19 cellular contexts compared by ENCODE assay signal in the genomic region with DNA sequence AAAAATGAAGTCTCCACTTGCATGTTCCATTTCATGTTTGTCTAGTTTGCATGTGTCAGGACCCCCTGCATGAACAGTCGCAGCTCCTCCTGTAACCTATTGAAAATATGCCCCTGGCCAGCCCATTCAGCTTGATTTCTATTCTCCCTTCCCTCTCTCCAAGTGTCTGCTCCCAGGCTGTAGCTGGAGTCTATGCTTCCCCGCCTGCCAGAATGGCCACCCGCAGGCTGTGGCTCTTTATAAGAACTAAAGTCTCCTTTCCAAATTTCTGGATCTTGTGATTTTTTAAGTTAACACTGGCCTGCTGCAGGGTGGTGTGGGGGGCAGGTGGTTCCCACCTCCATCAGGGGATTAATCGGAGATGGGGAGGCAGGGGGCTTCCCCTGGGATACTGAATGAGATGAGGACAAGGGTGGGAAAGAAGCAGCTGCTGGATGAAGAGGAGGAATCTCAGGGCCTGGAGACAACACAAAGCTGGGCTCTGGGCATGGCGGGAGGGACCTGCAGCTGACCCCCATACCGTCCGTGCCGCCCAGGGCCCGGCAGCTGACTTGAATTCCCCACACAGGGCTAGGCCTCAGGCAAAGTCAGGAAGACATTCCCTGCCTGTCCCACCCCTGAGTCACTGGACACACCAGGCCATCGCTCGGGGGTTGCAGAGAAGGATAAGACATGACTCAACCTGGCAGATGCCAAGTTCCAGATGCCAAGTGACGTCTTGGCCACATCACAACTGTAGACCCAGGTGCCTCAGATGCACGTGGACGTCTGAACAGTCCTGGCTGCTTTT.
DNase-seq lines count a peak whose midpoint lies in the region; ATAC-seq and TF ChIP-seq lines count a peak whose summit lies in the region.
"Had no signal": no experiment of that assay in that cellular context is flagged by ENCODE, and none has a peak within 500 bp of the region (broad histone marks: within the 10 kb centered on the region; RNA-seq: fewer than 3 reads in every experiment).

No MANE protein-coding gene starts in this region.

- H3K23ac ChIP-seq in IMR-90 (ENCODE audit: low read depth, low read length) = no peak overlapping the region

- H3K9me3 Mint-ChIP-seq in activated naive CD4-positive, alpha-beta T cell treated with anti-CD3 and anti-CD28 coated beads, Interleukin-2, amount 10 ng/mL, durations not matched to agents 7 days and 5 days = no peaks in the 10 kb centered on the region
- no peaks in the 10 kb centered on the region for H3K9me3 Mint-ChIP-seq in effector memory CD8-positive, alpha-beta T cell
- H3K9me3 Mint-ChIP-seq: activated T-cell treated with anti-CD3 and anti-CD28 coated beads, Interleukin-2, amount 50 U/mL, for 72 hours had no signal

- H2BK120ac ChIP-seq in IMR-90 (ENCODE audit: low read depth, low read length) = no peak overlapping the region

- dilution Hi-C loops in IMR-90 (cut with HindIII; ENCODE audit: low sequenced_read_pairs, unreplicated experiment) = no loop called here

- intact Hi-C loops in IMR-90 (cut with micrococcal nuclease) (no loop called here), testis (cut with DNase I; ENCODE audit: low total_unique reads) (no loop called here)

- no peak overlapping the region for H2BK20ac ChIP-seq in IMR-90 (ENCODE audit: low read depth, low read length)

- no peaks in the 10 kb centered on the region for H4K20me1 ChIP-seq in IMR-90 (ENCODE audit: insufficient read depth, low read length)

- no peak overlapping the region for H2BK5ac ChIP-seq in IMR-90 (ENCODE audit: low read depth, low read length, poor library complexity, severe bottlenecking)

- H3K56ac ChIP-seq in IMR-90 (ENCODE audit: extremely low read depth, insufficient read depth, low read length) = no peak overlapping the region

- no peaks in the 10 kb centered on the region for H3K27me3 Mint-ChIP-seq in activated naive CD4-positive, alpha-beta T cell treated with anti-CD3 and anti-CD28 coated beads, Interleukin-2, amount 10 ng/mL, durations not matched to agents 7 days and 5 days
- peaks cover 8 to 9% of the 10 kb centered on the region in 2 donors for H3K27me3 Mint-ChIP-seq in effector memory CD8-positive, alpha-beta T cell
- H3K27me3 Mint-ChIP-seq: CD4-positive, alpha-beta T cell had no signal

- CTCF ChIA-PET in IMR-90 (lab: Yijun Ruan, JAX) = no interaction called here
- CTCF ChIA-PET in activated naive CD4-positive, alpha-beta T cell treated with anti-CD3 and anti-CD28 coated beads, Interleukin-2, amount 10 ng/mL, durations not matched to agents 7 days and 5 days (lab: Charles Lee) = no interaction called here

- H3K36me3 ChIP-seq in IMR-90 (ENCODE audit: control insufficient read depth, insufficient read depth, low read length) = no peaks in the 10 kb centered on the region
- H3K36me3 ChIP-seq in testis (ENCODE audit: low read depth, missing control alignments) = no peaks in the 10 kb centered on the region
- H3K36me3 ChIP-seq: pancreas, SJSA1 had no signal

- H3K4me2 ChIP-seq in IMR-90 (ENCODE audit: low read depth, low read length) = no peak overlapping the region
- H3K4me2 ChIP-seq: KMS-11 had no signal

- H3K27ac ChIP-seq in IMR-90 (ENCODE audit: insufficient read depth, low read length) (no peak overlapping the region), testis (no peak overlapping the region)
- H3K27ac ChIP-seq: KMS-11, pancreas, SJSA1 had no signal

- H2AFZ ChIP-seq in IMR-90 (replicated peaks; ENCODE audit: low read length, poor library complexity) = no peak overlapping the region

- POLR2A ChIA-PET in IMR-90 (lab: Charles Lee; ENCODE audit: unreplicated experiment) = no interaction called here

- peaks cover 4% of the 10 kb centered on the region for H3K9me3 ChIP-seq in IMR-90 (ENCODE audit: control insufficient read depth, insufficient read depth, low read length)
- H3K9me3 ChIP-seq in testis = no peaks in the 10 kb centered on the region
- H3K9me3 ChIP-seq: pancreas, SJSA1 had no signal

- no TSS peak for BruUV-seq in IMR-90 (replicated peaks; lab: Mats Ljungman, UMichigan)

- no peak overlapping the region for H4K91ac ChIP-seq in IMR-90 (ENCODE audit: insufficient read depth, low read depth, low read length)

- no peak for TF ChIP-seq RAD21 in IMR-90 (IDR thresholded peaks at IDR 0.05; ENCODE audit: low read length)

- 0% methylated on average over 2 of the region's 14 CpGs; no CpG with 5 or more reads in 1 of the 2 experiments for WGBS in IMR-90 (ENCODE audit: extremely low coverage in 2 of 2, insufficient read length in 1 of 2), 2 experiments
- WGBS in testis, 2 donors = 89 to 96% methylated on average over 11 to 14 of the region's 14 CpGs

- H3K4me3 ChIP-seq in IMR-90 (ENCODE audit: insufficient read depth, low read depth, low read length) (no peak overlapping the region), astrocyte of the cerebellum (ENCODE audit: low read depth, low read length) (no peak overlapping the region), testis (no peak overlapping the region)
- H3K4me3 ChIP-seq: GM12878, pancreas, SJSA1 had no signal

- no peak overlapping the region for H2BK15ac ChIP-seq in IMR-90 (ENCODE audit: low read depth, low read length)

- no peaks in the 10 kb centered on the region for H3K36me3 Mint-ChIP-seq in activated naive CD4-positive, alpha-beta T cell treated with anti-CD3 and anti-CD28 coated beads, Interleukin-2, amount 10 ng/mL, durations not matched to agents 7 days and 5 days
- H3K36me3 Mint-ChIP-seq in effector memory CD8-positive, alpha-beta T cell (ENCODE audit: insufficient read depth) = no peaks in the 10 kb centered on the region
- H3K36me3 Mint-ChIP-seq: activated naive CD8-positive, alpha-beta T cell treated with anti-CD3 and anti-CD28 coated beads, Interleukin-2, amount 10 ng/mL, durations not matched to agents 7 days and 5 days; stimulated activated memory B cell treated with anti-CD40 and anti-IgM and Interleukin-4, amounts not matched to agents 10 μg/mL and 1 μg/mL and 100 μg/mL, for 72 hours had no signal

- H3K9me1 ChIP-seq in IMR-90 (ENCODE audit: insufficient read depth, low read length) = no peaks in the 10 kb centered on the region

- H3K27ac Mint-ChIP-seq in activated naive CD4-positive, alpha-beta T cell treated with anti-CD3 and anti-CD28 coated beads, Interleukin-2, amount 10 ng/mL, durations not matched to agents 7 days and 5 days = no peak overlapping the region
- H3K27ac Mint-ChIP-seq in effector memory CD8-positive, alpha-beta T cell = no peak overlapping the region
- H3K27ac Mint-ChIP-seq: activated naive CD8-positive, alpha-beta T cell treated with anti-CD3 and anti-CD28 coated beads, Interleukin-2, amount 10 ng/mL, durations not matched to agents 7 days and 5 days; activated T-cell treated with anti-CD3 and anti-CD28 coated beads, Interleukin-2, amount 50 U/mL, for 72 hours; CD4-positive, alpha-beta T cell; stimulated activated memory B cell treated with anti-CD40 and anti-IgM and Interleukin-4, amounts not matched to agents 10 μg/mL and 1 μg/mL and 100 μg/mL, for 72 hours had no signal

- no peaks in the 10 kb centered on the region for H3K79me1 ChIP-seq in IMR-90 (ENCODE audit: low read depth in 1 of 2, low read length in 2 of 2)

- DNase-seq in A172 (ENCODE audit: low spot score) = peak; percentile 97
- DNase-seq in IMR-90 = peak; percentile 8
- DNase-seq in astrocyte of the cerebellum (ENCODE audit: low read depth) = peak; percentile 2
- peak; percentile 25 for DNase-seq in iris pigment epithelial cell (ENCODE audit: low read depth)
- DNase-seq in activated naive CD4-positive, alpha-beta T cell treated with anti-CD3 and anti-CD28 coated beads, Interleukin-2, amount 10 ng/mL, durations not matched to agents 7 days and 5 days = no peak
- DNase-seq in effector memory CD8-positive, alpha-beta T cell = no peak
- DNase-seq in testis = no peak
- DNase-seq: activated naive CD8-positive, alpha-beta T cell treated with anti-CD3 and anti-CD28 coated beads, Interleukin-2, amount 10 ng/mL, durations not matched to agents 7 days and 5 days; activated T-cell treated with anti-CD3 and anti-CD28 coated beads, Interleukin-2, amount 50 U/mL, for 72 hours; CD4-positive, alpha-beta T cell; EL; NCI-H146; NCI-H345 had no signal

- no peak for TF ChIP-seq CTCF in IMR-90 (conservative IDR thresholded peaks at IDR 0.05; ENCODE audit: low read depth, low read length)
- no peak for TF ChIP-seq CTCF in astrocyte of the cerebellum (IDR thresholded peaks at IDR 0.05; ENCODE audit: low read depth, low read length, missing control alignments)
- TF ChIP-seq CTCF in testis (IDR thresholded peaks at IDR 0.05) = no peak

- no peak overlapping the region for H3K9ac ChIP-seq in IMR-90 (ENCODE audit: low read depth, low read length)
- H3K9ac ChIP-seq: KMS-11 had no signal

- no peak overlapping the region for H2AK9ac ChIP-seq in IMR-90 (replicated peaks; ENCODE audit: low read depth, low read length, poor library complexity)

- ATAC-seq in IMR-90 (ENCODE audit: low read depth) (peak; percentile 32; the same call in 1 of the 2 replicates), GM18519 (IDR thresholded peaks at IDR 0.05; ENCODE audit: low FRiP score, unreplicated experiment) (no peak)
- ATAC-seq in effector memory CD8-positive, alpha-beta T cell (replicated peaks) = no peak
- ATAC-seq: activated T-cell treated with anti-CD3 and anti-CD28 coated beads, Interleukin-2, amount 50 U/mL, for 72 hours; GM12878; pancreas; stimulated activated memory B cell treated with anti-CD40 and anti-IgM and Interleukin-4, amounts not matched to agents 10 μg/mL and 1 μg/mL and 100 μg/mL, for 72 hours had no signal

- H3K4ac ChIP-seq in IMR-90 (ENCODE audit: low read depth, low read length) = no peak overlapping the region

- no peaks in the 10 kb centered on the region for H3K27me3 ChIP-seq in IMR-90 (ENCODE audit: control insufficient read depth, insufficient read depth, low read length)
- H3K27me3 ChIP-seq in testis = no peaks in the 10 kb centered on the region
- H3K27me3 ChIP-seq: pancreas, SJSA1 had no signal

- no peaks in the 10 kb centered on the region for H3K4me1 ChIP-seq in IMR-90 (ENCODE audit: control insufficient read depth, insufficient read depth, low read length)
- no peaks in the 10 kb centered on the region for H3K4me1 ChIP-seq in testis
- H3K4me1 ChIP-seq: pancreas, SJSA1 had no signal

- no peak overlapping the region for H4K8ac ChIP-seq in IMR-90 (ENCODE audit: low read depth in 2 of 2, low read length in 2 of 2)

- H4K5ac ChIP-seq in IMR-90 (ENCODE audit: low read depth, low read length) = no peak overlapping the region

- no peaks in the 10 kb centered on the region for H3K4me1 Mint-ChIP-seq in activated naive CD4-positive, alpha-beta T cell treated with anti-CD3 and anti-CD28 coated beads, Interleukin-2, amount 10 ng/mL, durations not matched to agents 7 days and 5 days
- no peaks in the 10 kb centered on the region for H3K4me1 Mint-ChIP-seq in effector memory CD8-positive, alpha-beta T cell (ENCODE audit: low read depth in 2 of 2)
- H3K4me1 Mint-ChIP-seq: activated naive CD8-positive, alpha-beta T cell treated with anti-CD3 and anti-CD28 coated beads, Interleukin-2, amount 10 ng/mL, durations not matched to agents 7 days and 5 days; stimulated activated memory B cell treated with anti-CD40 and anti-IgM and Interleukin-4, amounts not matched to agents 10 μg/mL and 1 μg/mL and 100 μg/mL, for 72 hours had no signal

- TF ChIP-seq POLR2A in IMR-90 (IDR thresholded peaks at IDR 0.05; ENCODE audit: low read depth, low read length) (no peak), testis (IDR thresholded peaks at IDR 0.05) (no peak)

- no peak overlapping the region for H3K4me3 Mint-ChIP-seq in activated naive CD4-positive, alpha-beta T cell treated with anti-CD3 and anti-CD28 coated beads, Interleukin-2, amount 10 ng/mL, durations not matched to agents 7 days and 5 days
- H3K4me3 Mint-ChIP-seq in effector memory CD8-positive, alpha-beta T cell = no peak overlapping the region
- H3K4me3 Mint-ChIP-seq: activated naive CD8-positive, alpha-beta T cell treated with anti-CD3 and anti-CD28 coated beads, Interleukin-2, amount 10 ng/mL, durations not matched to agents 7 days and 5 days; activated T-cell treated with anti-CD3 and anti-CD28 coated beads, Interleukin-2, amount 50 U/mL, for 72 hours; CD4-positive, alpha-beta T cell; stimulated activated memory B cell treated with anti-CD40 and anti-IgM and Interleukin-4, amounts not matched to agents 10 μg/mL and 1 μg/mL and 100 μg/mL, for 72 hours had no signal

- in situ Hi-C loops in IMR-90 (cut with MboI; ENCODE audit: low sequenced_read_pairs) (no loop called here), astrocyte of the cerebellum (cut with HindIII; ENCODE audit: low sequenced_read_pairs) (no loop called here)

- H2AK5ac ChIP-seq in IMR-90 (ENCODE audit: low read depth, low read length) = no peak overlapping the region

- H3K18ac ChIP-seq in IMR-90 (ENCODE audit: low read depth, low read length) = no peak overlapping the region

- H3K14ac ChIP-seq in IMR-90 (replicated peaks; ENCODE audit: low read depth, low read length) = no peak overlapping the region

Comparison
In these comparisons a context has a peak if more than half of its experiments do, and no peak if none do; other contexts are left out.
1. DNase-seq: peak in A172 (single experiment), IMR-90 (single experiment), astrocyte of the cerebellum (single experiment) and iris pigment epithelial cell (single experiment); none in activated naive CD4-positive, alpha-beta T cell treated with anti-CD3 and anti-CD28 coated beads, Interleukin-2, amount 10 ng/mL, durations not matched to agents 7 days and 5 days (single experiment), effector memory CD8-positive, alpha-beta T cell (0 of 3) and testis (single experiment).